Comparison of ENCODE assay signal across 24 cellular contexts in the genomic region with DNA sequence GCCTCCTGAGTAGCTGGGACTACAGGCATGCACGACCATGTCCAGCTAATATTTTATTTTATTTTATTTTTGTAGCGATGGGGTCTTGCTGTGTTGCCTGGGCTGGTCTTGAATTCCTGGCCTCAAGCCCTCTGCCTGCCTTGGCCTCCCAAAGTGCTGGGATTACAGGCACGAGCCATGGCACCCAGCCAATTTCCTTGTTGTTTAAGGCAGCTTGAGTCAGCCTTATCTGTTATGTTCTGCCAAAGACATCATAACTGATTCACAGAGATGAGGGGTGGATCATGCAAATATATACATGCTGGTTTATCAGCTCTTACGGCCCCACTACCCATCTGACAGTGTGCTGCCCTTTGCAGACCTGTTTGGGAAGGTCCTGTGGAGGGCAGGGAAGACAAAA.
DNase-seq lines count a peak whose midpoint lies in the region; ATAC-seq, FAIRE-seq and TF ChIP-seq lines count a peak whose summit lies in the region.
"Had no signal": no experiment of that assay in that cellular context is flagged by ENCODE, and none has a peak within 500 bp of the region (broad histone marks: within the 10 kb centered on the region; RNA-seq: fewer than 3 reads in every experiment).

No MANE protein-coding gene starts in this region.

- intact Hi-C loops in K562 (cut with micrococcal nuclease), result no loop called here

- H3K4me3 ChIP-seq in AG10803 (ENCODE audit: low read length) (no peak overlapping the region), K562 (no peak overlapping the region), keratinocyte (ENCODE audit: control insufficient read depth in 2 of 3, extremely low read depth in 1 of 3, insufficient read depth in 2 of 3, low read depth in 1 of 3, low read length in 3 of 3) (no peak overlapping the region), Karpas-422 (ENCODE audit: low read length) (no peak overlapping the region)
- H3K4me3 ChIP-seq: heart right ventricle, lung, right lobe of liver, upper lobe of right lung had no signal

- H3K9ac ChIP-seq in K562 (ENCODE audit: insufficient read depth in 1 of 2, low read depth in 2 of 2, low read length in 2 of 2), result no peak overlapping the region
- no peak overlapping the region for H3K9ac ChIP-seq in keratinocyte (ENCODE audit: control insufficient read depth, extremely low read depth, insufficient read depth, low read length)
- H3K9ac ChIP-seq in Karpas-422 (ENCODE audit: low read length), result no peak overlapping the region

- FAIRE-seq in K562 (lab: Jason Lieb, UNC), result no peak
- peak; percentile 73 for FAIRE-seq in keratinocyte (lab: Jason Lieb, UNC)

- H4K20me1 ChIP-seq in K562 (replicated peaks; ENCODE audit: control insufficient read depth, insufficient read depth, low read length) (no peaks in the 10 kb centered on the region), keratinocyte (ENCODE audit: control insufficient read depth, extremely low read depth, insufficient read depth, low read length) (no peaks in the 10 kb centered on the region), Karpas-422 (ENCODE audit: insufficient read depth, low read depth, low read length) (no peaks in the 10 kb centered on the region)

- DNase-seq in AG10803 (ENCODE audit: low read depth) (peak; percentile 23), NCI-H1048 (lab: John Stamatoyannopoulos, UW) (peak; percentile 4), K562 (ENCODE audit: extremely low read depth in 1 of 4, low spot score in 3 of 4) (peak in 1 of 4 experiments; percentile 4), keratinocyte (ENCODE audit: low read depth, low spot score) (peak; percentile 7), Karpas-422 (no peak), GM10266 (ENCODE audit: extremely low spot score) (no peak), NCI-H510A treated with DMSO at 0.1 percent for 48 hours (lab: John Stamatoyannopoulos, UW) (no peak)
- DNase-seq in stimulated activated CD4-positive, alpha-beta T cell treated with anti-CD3 and anti-CD28 coated beads, Interleukin-4, amount 100 ng/mL, for 1 hour, result no peak
- DNase-seq: activated CD4-positive, alpha-beta memory T cell treated with anti-CD3 and anti-CD28 coated beads for 36 hours; activated T-cell treated with anti-CD3 and anti-CD28 coated beads, Interleukin-2, amount 50 U/mL, for 1 hour; CD8-positive, alpha-beta T cell; GOT3; heart right ventricle; KBM-7; NCI-H1436 treated with DMSO at 0.1 percent for 48 hours; NCI-H446; right lobe of liver; Right ventricle myocardium superior; T-helper 1 cell; upper lobe of right lung; WERI-Rb-1 had no signal

- H3K27me3 ChIP-seq in K562 (ENCODE audit: control insufficient read depth in 2 of 2, insufficient read depth in 2 of 2, low read length in 2 of 2) (no peaks in the 10 kb centered on the region), keratinocyte (ENCODE audit: control insufficient read depth, extremely low read depth, insufficient read depth, low read length) (no peaks in the 10 kb centered on the region), Karpas-422 (ENCODE audit: low read length) (no peaks in the 10 kb centered on the region)
- H3K27me3 ChIP-seq: right lobe of liver, upper lobe of right lung had no signal

- H2AFZ ChIP-seq in K562 (ENCODE audit: low read depth, low read length) (no peak overlapping the region), keratinocyte (ENCODE audit: control insufficient read depth, low read length) (no peak overlapping the region), Karpas-422 (ENCODE audit: low read length) (no peak overlapping the region)

- H3K27ac ChIP-seq in K562 (ENCODE audit: extremely low read depth, low read depth, low read length) (no peak overlapping the region), keratinocyte (ENCODE audit: control insufficient read depth, insufficient read depth, low read length) (no peak overlapping the region), Karpas-422 (ENCODE audit: low read length) (no peak overlapping the region)
- H3K27ac ChIP-seq: epithelial cell of prostate, heart right ventricle, right lobe of liver, upper lobe of right lung, WERI-Rb-1 had no signal

- H3K9me3 ChIP-seq in K562 (replicated peaks; ENCODE audit: control insufficient read depth, insufficient read depth, low read depth, low read length) (no peaks in the 10 kb centered on the region), keratinocyte (ENCODE audit: control insufficient read depth, low read depth, low read length) (no peaks in the 10 kb centered on the region), Karpas-422 (ENCODE audit: low read length) (no peaks in the 10 kb centered on the region)
- H3K9me3 ChIP-seq: right lobe of liver, upper lobe of right lung had no signal

- H3K79me2 ChIP-seq in K562 (ENCODE audit: control insufficient read depth, insufficient read depth, low read length) (no peaks in the 10 kb centered on the region), keratinocyte (ENCODE audit: control insufficient read depth, insufficient read depth, low read length) (no peaks in the 10 kb centered on the region), Karpas-422 (ENCODE audit: low read length) (no peaks in the 10 kb centered on the region)

- H3K9me1 ChIP-seq in K562 (ENCODE audit: control insufficient read depth, insufficient read depth, low read length) (no peaks in the 10 kb centered on the region), keratinocyte (ENCODE audit: control insufficient read depth, extremely low read depth, insufficient read depth, low read length) (no peaks in the 10 kb centered on the region)

- no peak for TF ChIP-seq EP300 in K562 (IDR thresholded peaks at IDR 0.05; ENCODE audit: low read length)

- no peak for TF ChIP-seq CTCF in AG10803 (conservative IDR thresholded peaks at IDR 0.05; ENCODE audit: low read length)
- no peak for TF ChIP-seq CTCF in K562 (IDR thresholded peaks at IDR 0.05 in 2 of 3, conservative IDR thresholded peaks at IDR 0.05 in 1 of 3; ENCODE audit: insufficient read depth in 2 of 3, low read depth in 1 of 3, low read length in 3 of 3)
- TF ChIP-seq CTCF in keratinocyte (optimal IDR thresholded peaks at IDR 0.05 in 1 of 3, IDR thresholded peaks at IDR 0.05 in 1 of 3, conservative IDR thresholded peaks at IDR 0.05 in 1 of 3; ENCODE audit: extremely low read depth in 1 of 3, insufficient read depth in 2 of 3, low read length in 3 of 3), result no peak
- no peak for TF ChIP-seq CTCF in GM10266 (IDR thresholded peaks at IDR 0.05; ENCODE audit: control insufficient read depth, insufficient read depth, low read depth, missing control alignments)

- CTCF ChIA-PET in K562 (lab: Yijun Ruan, JAX; ENCODE audit: low intra/inter-chr PET ratio), result no interaction called here

- no peak for ATAC-seq in K562
- ATAC-seq: activated naive CD4-positive, alpha-beta T cell treated with anti-CD3 and anti-CD28 coated beads, Interleukin-2, amount 50 U/mL, for 72 hours; CD8-positive, alpha-beta T cell; heart right ventricle; upper lobe of right lung had no signal

- H3K36me3 ChIP-seq in K562 (ENCODE audit: control insufficient read depth, insufficient read depth, low read length) (no peaks in the 10 kb centered on the region), keratinocyte (ENCODE audit: control insufficient read depth in 2 of 2, extremely low read depth in 1 of 2, insufficient read depth in 2 of 2, low read length in 2 of 2) (no peaks in the 10 kb centered on the region), Karpas-422 (ENCODE audit: insufficient read depth, low read length) (no peaks in the 10 kb centered on the region)
- H3K36me3 ChIP-seq: heart right ventricle, right lobe of liver, upper lobe of right lung, WERI-Rb-1 had no signal

- dilution Hi-C loops in keratinocyte (cut with MboI; ENCODE audit: extremely low pct_ligation_motif_present, low sequenced_read_pairs), result no loop called here

- H3K9me2 ChIP-seq in Karpas-422 (replicated peaks; ENCODE audit: insufficient read depth, low read length), result no peaks in the 10 kb centered on the region

- H3K4me1 ChIP-seq in K562 (replicated peaks in 1 of 2; ENCODE audit: control insufficient read depth in 2 of 2, insufficient read depth in 2 of 2, low read length in 2 of 2), result no peaks in the 10 kb centered on the region
- H3K4me1 ChIP-seq in keratinocyte (ENCODE audit: control insufficient read depth, extremely low read depth, insufficient read depth, low read length), result peaks cover 16% of the 10 kb centered on the region
- no peaks in the 10 kb centered on the region for H3K4me1 ChIP-seq in Karpas-422 (ENCODE audit: low read length)
- H3K4me1 ChIP-seq: heart right ventricle, right lobe of liver, upper lobe of right lung had no signal

- in situ Hi-C loops in K562 (cut with MboI), result no loop called here

- TF ChIP-seq POLR2A in K562 (conservative IDR thresholded peaks at IDR 0.05), result no peak

- no TSS peak for BruUV-seq in K562 (replicated peaks; lab: Mats Ljungman, UMichigan)

- POLR2A ChIA-PET in K562 (lab: Yijun Ruan, JAX), result no interaction called here

- no peak for TF ChIP-seq RAD21 in K562 (CRISPR knock-in tag; conservative IDR thresholded peaks at IDR 0.05 in 1 of 2, IDR thresholded peaks at IDR 0.05 in 1 of 2)

- H3K4me2 ChIP-seq in K562 (ENCODE audit: insufficient read depth, low read length), result no peak overlapping the region
- H3K4me2 ChIP-seq in keratinocyte (ENCODE audit: control insufficient read depth, extremely low read depth, insufficient read depth, low read depth, low read length), result peak overlapping the region; percentile 3
- no peak overlapping the region for H3K4me2 ChIP-seq in Karpas-422 (ENCODE audit: low read depth, low read length, poor library complexity, severe bottlenecking)

- 0% methylated on average over 4 of the region's 4 CpGs for WGBS in K562 (ENCODE audit: insufficient coverage, low coverage, missing lambda C conversion rate)

TF ChIP-seq in K562, 482 proteins besides CTCF, POLR2A, EP300 and RAD21:
- TF ChIP-seq NFIC (IDR thresholded peaks at IDR 0.05) (peak; percentile 54), NCOA2 (IDR thresholded peaks at IDR 0.05; ENCODE audit: partially characterized antibody in 2 of 2) (no peak)
- TF ChIP-seq, protein P1, sequence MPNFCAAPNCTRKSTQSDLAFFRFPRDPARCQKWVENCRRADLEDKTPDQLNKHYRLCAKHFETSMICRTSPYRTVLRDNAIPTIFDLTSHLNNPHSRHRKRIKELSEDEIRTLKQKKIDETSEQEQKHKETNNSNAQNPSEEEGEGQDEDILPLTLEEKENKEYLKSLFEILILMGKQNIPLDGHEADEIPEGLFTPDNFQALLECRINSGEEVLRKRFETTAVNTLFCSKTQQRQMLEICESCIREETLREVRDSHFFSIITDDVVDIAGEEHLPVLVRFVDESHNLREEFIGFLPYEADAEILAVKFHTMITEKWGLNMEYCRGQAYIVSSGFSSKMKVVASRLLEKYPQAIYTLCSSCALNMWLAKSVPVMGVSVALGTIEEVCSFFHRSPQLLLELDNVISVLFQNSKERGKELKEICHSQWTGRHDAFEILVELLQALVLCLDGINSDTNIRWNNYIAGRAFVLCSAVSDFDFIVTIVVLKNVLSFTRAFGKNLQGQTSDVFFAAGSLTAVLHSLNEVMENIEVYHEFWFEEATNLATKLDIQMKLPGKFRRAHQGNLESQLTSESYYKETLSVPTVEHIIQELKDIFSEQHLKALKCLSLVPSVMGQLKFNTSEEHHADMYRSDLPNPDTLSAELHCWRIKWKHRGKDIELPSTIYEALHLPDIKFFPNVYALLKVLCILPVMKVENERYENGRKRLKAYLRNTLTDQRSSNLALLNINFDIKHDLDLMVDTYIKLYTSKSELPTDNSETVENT (CRISPR knock-in tag; IDR thresholded peaks at IDR 0.05), result no peak

Comparison
In these comparisons a context has a peak if more than half of its experiments do, and no peak if none do; other contexts are left out.
1. DNase-seq: peak in AG10803 (single experiment), NCI-H1048 (single experiment) and keratinocyte (single experiment); none in stimulated activated CD4-positive, alpha-beta T cell treated with anti-CD3 and anti-CD28 coated beads, Interleukin-4, amount 100 ng/mL, for 1 hour (single experiment), Karpas-422 (single experiment), GM10266 (single experiment) and NCI-H510A treated with DMSO at 0.1 percent for 48 hours (single experiment).